In the genomic region with DNA sequence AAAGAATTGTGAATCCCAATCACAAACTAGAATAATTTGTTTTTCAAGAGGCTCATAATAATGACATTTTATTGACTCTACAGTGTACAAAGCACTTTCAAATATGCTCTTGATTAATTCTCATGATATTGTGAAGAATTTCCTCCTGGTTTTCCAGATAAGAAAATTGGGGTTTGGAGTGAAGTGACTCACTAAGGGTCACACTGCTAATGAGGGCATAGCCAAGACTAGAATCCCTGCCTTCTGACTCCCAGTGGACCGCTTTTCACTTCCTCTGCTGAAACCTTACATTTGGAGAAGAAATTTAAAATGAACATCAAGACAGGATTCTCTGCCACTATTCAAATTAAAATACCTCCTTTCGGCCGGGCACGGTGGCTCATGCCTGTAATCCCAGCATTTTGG, we compare ENCODE assay signal across 1 cellular context.
TF ChIP-seq lines count a peak whose summit lies in the region.

No MANE protein-coding gene starts in this region.

TF ChIP-seq in GM23338, 12 proteins besides CTCF, POLR2A, EP300 and RAD21:
- TF ChIP-seq, protein P1, sequence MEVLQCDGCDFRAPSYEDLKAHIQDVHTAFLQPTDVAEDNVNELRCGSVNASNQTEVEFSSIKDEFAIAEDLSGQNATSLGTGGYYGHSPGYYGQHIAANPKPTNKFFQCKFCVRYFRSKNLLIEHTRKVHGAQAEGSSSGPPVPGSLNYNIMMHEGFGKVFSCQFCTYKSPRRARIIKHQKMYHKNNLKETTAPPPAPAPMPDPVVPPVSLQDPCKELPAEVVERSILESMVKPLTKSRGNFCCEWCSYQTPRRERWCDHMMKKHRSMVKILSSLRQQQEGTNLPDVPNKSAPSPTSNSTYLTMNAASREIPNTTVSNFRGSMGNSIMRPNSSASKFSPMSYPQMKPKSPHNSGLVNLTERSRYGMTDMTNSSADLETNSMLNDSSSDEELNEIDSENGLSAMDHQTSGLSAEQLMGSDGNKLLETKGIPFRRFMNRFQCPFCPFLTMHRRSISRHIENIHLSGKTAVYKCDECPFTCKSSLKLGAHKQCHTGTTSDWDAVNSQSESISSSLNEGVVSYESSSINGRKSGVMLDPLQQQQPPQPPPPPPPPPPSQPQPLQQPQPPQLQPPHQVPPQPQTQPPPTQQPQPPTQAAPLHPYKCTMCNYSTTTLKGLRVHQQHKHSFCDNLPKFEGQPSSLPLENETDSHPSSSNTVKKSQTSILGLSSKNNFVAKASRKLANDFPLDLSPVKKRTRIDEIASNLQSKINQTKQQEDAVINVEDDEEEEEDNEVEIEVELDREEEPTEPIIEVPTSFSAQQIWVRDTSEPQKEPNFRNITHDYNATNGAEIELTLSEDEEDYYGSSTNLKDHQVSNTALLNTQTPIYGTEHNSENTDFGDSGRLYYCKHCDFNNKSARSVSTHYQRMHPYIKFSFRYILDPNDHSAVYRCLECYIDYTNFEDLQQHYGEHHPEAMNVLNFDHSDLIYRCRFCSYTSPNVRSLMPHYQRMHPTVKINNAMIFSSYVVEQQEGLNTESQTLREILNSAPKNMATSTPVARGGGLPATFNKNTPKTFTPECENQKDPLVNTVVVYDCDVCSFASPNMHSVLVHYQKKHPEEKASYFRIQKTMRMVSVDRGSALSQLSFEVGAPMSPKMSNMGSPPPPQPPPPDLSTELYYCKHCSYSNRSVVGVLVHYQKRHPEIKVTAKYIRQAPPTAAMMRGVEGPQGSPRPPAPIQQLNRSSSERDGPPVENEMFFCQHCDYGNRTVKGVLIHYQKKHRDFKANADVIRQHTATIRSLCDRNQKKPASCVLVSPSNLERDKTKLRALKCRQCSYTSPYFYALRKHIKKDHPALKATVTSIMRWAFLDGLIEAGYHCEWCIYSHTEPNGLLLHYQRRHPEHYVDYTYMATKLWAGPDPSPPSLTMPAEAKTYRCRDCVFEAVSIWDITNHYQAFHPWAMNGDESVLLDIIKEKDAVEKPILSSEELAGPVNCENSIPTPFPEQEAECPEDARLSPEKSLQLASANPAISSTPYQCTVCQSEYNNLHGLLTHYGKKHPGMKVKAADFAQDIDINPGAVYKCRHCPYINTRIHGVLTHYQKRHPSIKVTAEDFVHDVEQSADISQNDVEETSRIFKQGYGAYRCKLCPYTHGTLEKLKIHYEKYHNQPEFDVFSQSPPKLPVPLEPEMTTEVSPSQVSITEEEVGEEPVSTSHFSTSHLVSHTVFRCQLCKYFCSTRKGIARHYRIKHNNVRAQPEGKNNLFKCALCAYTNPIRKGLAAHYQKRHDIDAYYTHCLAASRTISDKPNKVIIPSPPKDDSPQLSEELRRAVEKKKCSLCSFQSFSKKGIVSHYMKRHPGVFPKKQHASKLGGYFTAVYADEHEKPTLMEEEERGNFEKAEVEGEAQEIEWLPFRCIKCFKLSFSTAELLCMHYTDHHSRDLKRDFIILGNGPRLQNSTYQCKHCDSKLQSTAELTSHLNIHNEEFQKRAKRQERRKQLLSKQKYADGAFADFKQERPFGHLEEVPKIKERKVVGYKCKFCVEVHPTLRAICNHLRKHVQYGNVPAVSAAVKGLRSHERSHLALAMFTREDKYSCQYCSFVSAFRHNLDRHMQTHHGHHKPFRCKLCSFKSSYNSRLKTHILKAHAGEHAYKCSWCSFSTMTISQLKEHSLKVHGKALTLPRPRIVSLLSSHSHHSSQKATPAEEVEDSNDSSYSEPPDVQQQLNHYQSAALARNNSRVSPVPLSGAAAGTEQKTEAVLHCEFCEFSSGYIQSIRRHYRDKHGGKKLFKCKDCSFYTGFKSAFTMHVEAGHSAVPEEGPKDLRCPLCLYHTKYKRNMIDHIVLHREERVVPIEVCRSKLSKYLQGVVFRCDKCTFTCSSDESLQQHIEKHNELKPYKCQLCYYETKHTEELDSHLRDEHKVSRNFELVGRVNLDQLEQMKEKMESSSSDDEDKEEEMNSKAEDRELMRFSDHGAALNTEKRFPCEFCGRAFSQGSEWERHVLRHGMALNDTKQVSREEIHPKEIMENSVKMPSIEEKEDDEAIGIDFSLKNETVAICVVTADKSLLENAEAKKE (CRISPR knock-in tag; IDR thresholded peaks at IDR 0.05) = no peak
- no peak for TF ChIP-seq ZNF331 (CRISPR knock-in tag; IDR thresholded peaks at IDR 0.05; ENCODE audit: low read depth)
